ENCODE assay signal across 21 cellular contexts in the genomic region with DNA sequence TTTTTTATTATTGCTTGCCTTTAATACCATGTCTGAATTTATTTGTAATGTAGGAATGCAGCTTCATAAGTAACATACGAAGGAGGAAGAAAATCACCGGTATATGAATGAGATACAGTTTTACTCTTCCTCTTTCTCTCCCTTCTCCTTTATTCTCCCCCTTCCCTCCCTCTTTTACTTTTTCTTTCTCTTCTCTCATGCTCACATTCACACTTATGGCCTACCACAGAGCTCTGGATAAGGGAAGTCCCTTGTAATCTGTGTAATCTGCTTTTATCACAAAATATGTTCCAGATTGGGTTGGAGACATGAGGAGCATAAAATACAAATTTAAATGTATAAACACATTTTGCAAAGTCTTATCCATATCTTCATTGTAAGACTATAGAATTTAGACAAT. TPM values are rescaled to one million over a fixed set of nuclear protein-coding genes. Genes with fewer than 3 reads are reported as not detected.
DNase-seq lines count a peak whose midpoint lies in the region; ATAC-seq and TF ChIP-seq lines count a peak whose summit lies in the region.
"Had no signal": no experiment of that assay in that cellular context is flagged by ENCODE, and none has a peak within 500 bp of the region (broad histone marks: within the 10 kb centered on the region; RNA-seq: fewer than 3 reads in every experiment).

No MANE protein-coding gene starts in this region.

- no peaks in the 10 kb centered on the region for H3K27me3 Mint-ChIP-seq in activated naive CD8-positive, alpha-beta T cell
- H3K27me3 Mint-ChIP-seq in activated naive CD8-positive, alpha-beta T cell treated with anti-CD3 and anti-CD28 coated beads, Interleukin-2, amount 50 U/mL, for 24 hours: no peaks in the 10 kb centered on the region
- no peaks in the 10 kb centered on the region for H3K27me3 Mint-ChIP-seq in activated naive CD8-positive, alpha-beta T cell treated with anti-CD3 and anti-CD28 coated beads, Interleukin-2, amount 10 ng/mL, durations not matched to agents 7 days and 5 days

- H3K9me3 Mint-ChIP-seq in activated naive CD8-positive, alpha-beta T cell (ENCODE audit: low read depth): no peaks in the 10 kb centered on the region
- no peaks in the 10 kb centered on the region for H3K9me3 Mint-ChIP-seq in activated naive CD8-positive, alpha-beta T cell treated with anti-CD3 and anti-CD28 coated beads, Interleukin-2, amount 50 U/mL, for 24 hours
- H3K9me3 Mint-ChIP-seq in activated naive CD8-positive, alpha-beta T cell treated with anti-CD3 and anti-CD28 coated beads, Interleukin-2, amount 10 ng/mL, durations not matched to agents 7 days and 5 days: no peaks in the 10 kb centered on the region

- POLR2A ChIA-PET in activated naive CD8-positive, alpha-beta T cell treated with anti-CD3 and anti-CD28 coated beads, Interleukin-2, amount 10 ng/mL, durations not matched to agents 7 days and 5 days (lab: Charles Lee): no interaction called here

- no peak for TF ChIP-seq POLR2A in lower leg skin (IDR thresholded peaks at IDR 0.05)

- WGBS in lower leg skin, 2 donors: 81 to 88% methylated on average over 2 of the region's 2 CpGs

- no peak for TF ChIP-seq CTCF in lower leg skin (IDR thresholded peaks at IDR 0.05)

- DNase-seq in activated naive CD8-positive, alpha-beta T cell treated with anti-CD3 and anti-CD28 coated beads, Interleukin-2, amount 50 U/mL, for 24 hours: no peak
- no peak for DNase-seq in activated naive CD8-positive, alpha-beta T cell treated with anti-CD3 and anti-CD28 coated beads, Interleukin-2, amount 10 ng/mL, durations not matched to agents 7 days and 5 days
- no peak for DNase-seq in lower leg skin (ENCODE audit: low spot score in 2 of 2)
- DNase-seq: activated CD4-positive, alpha-beta T cell treated with anti-CD3 and anti-CD28 coated beads, Interleukin-2, amount 50 U/mL, for 48 hours; activated effector memory CD4-positive, alpha-beta T cell treated with anti-CD3 and anti-CD28 coated beads, Interleukin-2, amount 50 U/mL, for 16 hours; aorta; kidney glomerular epithelial cell; NCI-H1105 treated with DMSO at 0.1 percent for 48 hours; occipital lobe; right lobe of liver; substantia nigra had no signal

- peaks cover 43% of the 10 kb centered on the region for H3K4me1 Mint-ChIP-seq in activated naive CD8-positive, alpha-beta T cell (ENCODE audit: low read depth)
- peaks cover 20% of the 10 kb centered on the region for H3K4me1 Mint-ChIP-seq in activated naive CD8-positive, alpha-beta T cell treated with anti-CD3 and anti-CD28 coated beads, Interleukin-2, amount 50 U/mL, for 24 hours
- peaks cover 21% of the 10 kb centered on the region for H3K4me1 Mint-ChIP-seq in activated naive CD8-positive, alpha-beta T cell treated with anti-CD3 and anti-CD28 coated beads, Interleukin-2, amount 10 ng/mL, durations not matched to agents 7 days and 5 days

- intact Hi-C loops in lower leg skin (cut with DNase I; ENCODE audit: low total_unique reads): no loop called here

- no peak for ATAC-seq in activated naive CD8-positive, alpha-beta T cell treated with anti-CD3 and anti-CD28 coated beads, Interleukin-2, amount 50 U/mL, for 24 hours
- ATAC-seq in HG02642 (IDR thresholded peaks at IDR 0.05; ENCODE audit: poor library complexity, unreplicated experiment): peak; percentile 32
- no peak for ATAC-seq in activated naive CD8-positive, alpha-beta T cell treated with anti-CD3 and anti-CD28 coated beads, Interleukin-2, amount 10 ng/mL, durations not matched to agents 7 days and 5 days (ENCODE audit: low read depth)
- ATAC-seq in HG03439 (IDR thresholded peaks at IDR 0.05; ENCODE audit: unreplicated experiment): no peak
- ATAC-seq in HG02763 (IDR thresholded peaks at IDR 0.05; ENCODE audit: unreplicated experiment): no peak
- no peak for ATAC-seq in GM19023 (IDR thresholded peaks at IDR 0.05; ENCODE audit: unreplicated experiment)
- ATAC-seq: Panc1 had no signal

- H3K4me3 ChIP-seq in lower leg skin (ENCODE audit: low read depth, poor library complexity, severe bottlenecking): no peak overlapping the region
- H3K4me3 ChIP-seq: hepatocyte, right lobe of liver, SK-N-MC, vagina had no signal

- H3K27ac Mint-ChIP-seq in activated naive CD8-positive, alpha-beta T cell: peak overlapping the region; percentile 18
- H3K27ac Mint-ChIP-seq in activated naive CD8-positive, alpha-beta T cell treated with anti-CD3 and anti-CD28 coated beads, Interleukin-2, amount 50 U/mL, for 24 hours: no peak overlapping the region
- no peak overlapping the region for H3K27ac Mint-ChIP-seq in activated naive CD8-positive, alpha-beta T cell treated with anti-CD3 and anti-CD28 coated beads, Interleukin-2, amount 10 ng/mL, durations not matched to agents 7 days and 5 days

- no peak overlapping the region for H3K4me3 Mint-ChIP-seq in activated naive CD8-positive, alpha-beta T cell
- no peak overlapping the region for H3K4me3 Mint-ChIP-seq in activated naive CD8-positive, alpha-beta T cell treated with anti-CD3 and anti-CD28 coated beads, Interleukin-2, amount 50 U/mL, for 24 hours
- peak overlapping the region; percentile 40 for H3K4me3 Mint-ChIP-seq in activated naive CD8-positive, alpha-beta T cell treated with anti-CD3 and anti-CD28 coated beads, Interleukin-2, amount 10 ng/mL, durations not matched to agents 7 days and 5 days

- H3K36me3 Mint-ChIP-seq in activated naive CD8-positive, alpha-beta T cell: peaks cover 36% of the 10 kb centered on the region
- H3K36me3 Mint-ChIP-seq in activated naive CD8-positive, alpha-beta T cell treated with anti-CD3 and anti-CD28 coated beads, Interleukin-2, amount 50 U/mL, for 24 hours (ENCODE audit: low read depth): peaks cover 43% of the 10 kb centered on the region
- H3K36me3 Mint-ChIP-seq in activated naive CD8-positive, alpha-beta T cell treated with anti-CD3 and anti-CD28 coated beads, Interleukin-2, amount 10 ng/mL, durations not matched to agents 7 days and 5 days: peaks cover 50% of the 10 kb centered on the region

RNA-seq across cellular contexts. Expression of gene MDFIC, which starts 59.4 kb away (rescaled TPM):
- 10 to 100 TPM; 50.8 to 57.0 TPM for total RNA-seq in activated naive CD8-positive, alpha-beta T cell treated with anti-CD3 and anti-CD28 coated beads, Interleukin-2, amount 10 ng/mL, durations not matched to agents 7 days and 5 days
- total RNA-seq in lower leg skin: 10 to 100 TPM; 27.0 to 58.5 (median 38.9) TPM
- total RNA-seq: G401 had no signal
